8 cellular contexts compared by ENCODE assay signal in the genomic region with DNA sequence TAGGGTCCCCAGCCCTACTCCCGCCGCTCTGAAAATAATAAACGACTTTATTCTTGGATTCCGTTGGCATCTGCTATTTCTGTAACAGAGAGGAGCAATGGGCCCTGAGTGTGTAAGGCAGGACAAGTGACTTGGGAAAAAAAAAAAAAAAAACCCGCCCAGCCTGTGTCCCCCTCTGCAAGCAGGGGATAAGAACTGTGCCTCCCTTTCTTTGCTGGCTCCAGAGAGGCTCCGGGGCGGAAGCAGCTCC. TPM values are rescaled to one million over a fixed set of nuclear protein-coding genes. Genes with fewer than 3 reads are reported as not detected.
DNase-seq lines count a peak whose midpoint lies in the region; ATAC-seq, FAIRE-seq and TF ChIP-seq lines count a peak whose summit lies in the region.

No MANE protein-coding gene starts in this region.

- no peaks in the 10 kb centered on the region for H3K9me3 Mint-ChIP-seq in CD8-positive, alpha-beta memory T cell

- H3K9me3 ChIP-seq in CD8-positive, alpha-beta memory T cell (ENCODE audit: low read length) = no peaks in the 10 kb centered on the region
- H3K9me3 ChIP-seq in RWPE2 (ENCODE audit: severe bottlenecking) (no peaks in the 10 kb centered on the region), esophagus muscularis mucosa (no peaks in the 10 kb centered on the region), pancreas (no peaks in the 10 kb centered on the region)

- peaks cover 59% of the 10 kb centered on the region for H3K4me1 ChIP-seq in CD8-positive, alpha-beta memory T cell (ENCODE audit: insufficient read depth, low read length)
- H3K4me1 ChIP-seq in RWPE2 (ENCODE audit: insufficient read depth, poor library complexity, severe bottlenecking) (no peaks in the 10 kb centered on the region), esophagus muscularis mucosa (peaks cover 43 to 84% (median 82%) of the 10 kb centered on the region in 4 donors), pancreas (peaks cover 8 to 44% (median 19%) of the 10 kb centered on the region in 3 donors)

- no peaks in the 10 kb centered on the region for H3K36me3 ChIP-seq in CD8-positive, alpha-beta memory T cell (ENCODE audit: insufficient read depth, low read length)
- no peaks in the 10 kb centered on the region for H3K36me3 ChIP-seq in RWPE2 (ENCODE audit: low read depth)
- no peaks in the 10 kb centered on the region for H3K36me3 ChIP-seq in esophagus muscularis mucosa
- H3K36me3 ChIP-seq in pancreas = no peaks in the 10 kb centered on the region

- peaks cover 39 to 68% (median 53%) of the 10 kb centered on the region in 3 donors for H3K4me1 Mint-ChIP-seq in CD8-positive, alpha-beta memory T cell

- intact Hi-C loops in esophagus muscularis mucosa (cut with DNase I) = loop anchor here (5.0 kb wide), 1 partner anchor 43 kb away; the partner anchor contains the start of gene STIP1
- intact Hi-C loops in pancreas (cut with DNase I) = no loop called here

- H3K27ac Mint-ChIP-seq in CD8-positive, alpha-beta memory T cell = peak overlapping the region; percentile 88 to 96 (median 93)

- TF ChIP-seq POLR2A in esophagus muscularis mucosa (IDR thresholded peaks at IDR 0.05; ENCODE audit: low read depth) = no peak

- no peak for FAIRE-seq in pancreas (lab: Jason Lieb, UNC)

- no peak for DNase-seq in CD8-positive, alpha-beta memory T cell
- DNase-seq in RWPE2 (ENCODE audit: low spot score) (no peak), esophagus muscularis mucosa (ENCODE audit: extremely low spot score) (no peak), pancreas (no peak), NAMALWA (ENCODE audit: low spot score) (no peak), foreskin melanocyte (no peak), SIG-M5 treated with dmso at 0.1 percent for 504 hours (lab: John Stamatoyannopoulos, UW; ENCODE audit: unreplicated experiment) (no peak)

- peaks cover 0 to 10% (median 0%) of the 10 kb centered on the region in 3 donors for H3K36me3 Mint-ChIP-seq in CD8-positive, alpha-beta memory T cell

- WGBS in esophagus muscularis mucosa = 18% methylated on average over 7 of the region's 7 CpGs
- 26 to 29% methylated on average over 7 of the region's 7 CpGs for WGBS in pancreas, 2 donors

- H3K27me3 Mint-ChIP-seq in CD8-positive, alpha-beta memory T cell = peaks cover 0 to 2% of the 10 kb centered on the region in 2 donors

- ATAC-seq in RWPE2 (ENCODE audit: low read depth) (no peak), pancreas (no peak), HG02884 (IDR thresholded peaks at IDR 0.05; ENCODE audit: unreplicated experiment) (no peak)

- CTCF ChIA-PET in CD8-positive, alpha-beta memory T cell (lab: Charles Lee) = interaction anchor here (0.9 to 1.6 kb wide), 4 partner anchors 20 to 72 kb away, joined by 3 to 7 read pairs (median 6); partner anchors contain the start of gene FERMT3

- peak overlapping the region; percentile 70 for H3K4me3 ChIP-seq in CD8-positive, alpha-beta memory T cell (ENCODE audit: low read length)
- H3K4me3 ChIP-seq in RWPE2 (ENCODE audit: severe bottlenecking) (peak overlapping the region; percentile 92), esophagus muscularis mucosa (peak overlapping the region; percentile 64 to 85 (median 75)), pancreas (peak overlapping the region; percentile 50 to 81 (median 68))

- no peaks in the 10 kb centered on the region for H3K27me3 ChIP-seq in CD8-positive, alpha-beta memory T cell (ENCODE audit: insufficient read depth, low read length, poor library complexity, severe bottlenecking)
- H3K27me3 ChIP-seq in RWPE2 (ENCODE audit: insufficient read depth, poor library complexity, severe bottlenecking) (no peaks in the 10 kb centered on the region), esophagus muscularis mucosa (no peaks in the 10 kb centered on the region), pancreas (no peaks in the 10 kb centered on the region)

- no peak for TF ChIP-seq EP300 in esophagus muscularis mucosa (IDR thresholded peaks at IDR 0.05)

- POLR2A ChIA-PET in CD8-positive, alpha-beta memory T cell (lab: Charles Lee) = interaction anchor here (0.6 to 2.1 kb wide), 5 partner anchors 16 to 44 kb away, joined by 3 to 9 read pairs (median 5); partner anchors contain the start of genes FERMT3, PPP1R14B and STIP1

- no peak for TF ChIP-seq CTCF in RWPE2 (IDR thresholded peaks at IDR 0.05; ENCODE audit: poor library complexity, severe bottlenecking)
- TF ChIP-seq CTCF in esophagus muscularis mucosa (IDR thresholded peaks at IDR 0.05) = no peak
- TF ChIP-seq CTCF in pancreas (IDR thresholded peaks at IDR 0.05) = no peak

- H3K4me3 Mint-ChIP-seq in CD8-positive, alpha-beta memory T cell = peak overlapping the region; percentile 85 to 97 (median 88)

- H3K27ac ChIP-seq in CD8-positive, alpha-beta memory T cell (ENCODE audit: low read depth, low read length) = peak overlapping the region; percentile 83
- H3K27ac ChIP-seq in RWPE2 (ENCODE audit: poor library complexity, severe bottlenecking) (peak overlapping the region; percentile 47), esophagus muscularis mucosa (replicated peaks in 1 of 4) (peak overlapping the region; percentile 90 to 96 (median 93)), pancreas (peak overlapping the region; percentile 86 to 95 (median 90))

RNA-seq across cellular contexts. Expression of gene DNAJC4, which starts 0.5 kb away (rescaled TPM):
- total RNA-seq in CD8-positive, alpha-beta memory T cell = 10 to 100 TPM; 25.5 to 26.4 TPM
- 28.7 TPM for polyA plus RNA-seq in CD8-positive, alpha-beta memory T cell
- total RNA-seq in esophagus muscularis mucosa = 10 to 100 TPM; 19.4 to 40.4 (median 25.3) TPM
- total RNA-seq in pancreas = 10 to 100 TPM; 28.1 to 39.1 (median 33.0) TPM
- polyA plus RNA-seq in pancreas = 100 to 1,000 TPM in 1 of 2 donors, 10 to 100 TPM in 1; 92.9 to 125 TPM

RNA-seq across cellular contexts. Expression of gene NUDT22, which starts 3.8 kb away (rescaled TPM):
- 10 to 100 TPM; 75.3 to 78.6 TPM for total RNA-seq in CD8-positive, alpha-beta memory T cell
- polyA plus RNA-seq in CD8-positive, alpha-beta memory T cell = 51.6 TPM
- total RNA-seq in esophagus muscularis mucosa (10 to 100 TPM; 37.8 to 58.7 (median 48.6) TPM), pancreas (10 to 100 TPM; 32.6 to 46.0 (median 38.4) TPM)
- 100 to 1,000 TPM in 1 of 2 donors, 10 to 100 TPM in 1; 69.7 to 115 TPM for polyA plus RNA-seq in pancreas

RNA-seq across cellular contexts. Expression of gene TRPT1, which starts 3.9 kb away (rescaled TPM):
- total RNA-seq in CD8-positive, alpha-beta memory T cell = 10 to 100 TPM; 28.3 to 31.5 TPM
- polyA plus RNA-seq in CD8-positive, alpha-beta memory T cell = 47.6 TPM
- total RNA-seq in esophagus muscularis mucosa = 10 to 100 TPM; 42.3 to 90.5 (median 72.1) TPM
- total RNA-seq in pancreas = 10 to 100 TPM; 18.6 to 33.1 (median 25.8) TPM
- polyA plus RNA-seq in pancreas = 10 to 100 TPM; 74.6 to 78.7 TPM

RNA-seq across cellular contexts. Expression of gene VEGFB, which starts 4.5 kb away (rescaled TPM):
- total RNA-seq in CD8-positive, alpha-beta memory T cell = 10 to 100 TPM; 71.9 to 77.0 TPM
- 19.0 TPM for polyA plus RNA-seq in CD8-positive, alpha-beta memory T cell
- total RNA-seq in esophagus muscularis mucosa = 100 to 1,000 TPM in 2 of 4 donors, 10 to 100 TPM in 2; 92.3 to 144 (median 108) TPM
- 10 to 100 TPM; 54.1 to 87.1 (median 62.2) TPM for total RNA-seq in pancreas
- polyA plus RNA-seq in pancreas = 100 to 1,000 TPM in 1 of 2 donors, 10 to 100 TPM in 1; 61.2 to 115 TPM

RNA-seq across cellular contexts. Expression of gene FKBP2, which starts 11.0 kb away (rescaled TPM):
- 10 to 100 TPM; 27.9 to 28.4 TPM for total RNA-seq in CD8-positive, alpha-beta memory T cell
- 124 TPM for polyA plus RNA-seq in CD8-positive, alpha-beta memory T cell
- total RNA-seq in esophagus muscularis mucosa (10 to 100 TPM; 49.0 to 87.8 (median 65.5) TPM), pancreas (10 to 100 TPM; 37.8 to 64.1 (median 45.6) TPM)
- 100 to 1,000 TPM; 307 to 344 TPM for polyA plus RNA-seq in pancreas
